ENCODE assay signal across 24 cellular contexts in genomic region chr7:151708610-151709009, GRCh38.
"Had no signal": no experiment of that assay in that cellular context is flagged by ENCODE, and none has a peak within 500 bp of the region (broad histone marks: within the 10 kb centered on the region; RNA-seq: fewer than 3 reads in every experiment).

No MANE protein-coding gene starts in this region.

- H2AFZ ChIP-seq: hepatocyte had no signal

- ATAC-seq: esophagus mucosa, gastroesophageal sphincter, left colon, mucosa of descending colon, natural killer cell, pancreas had no signal

- H3K27ac ChIP-seq: gastroesophageal sphincter, hepatocyte, pancreas, prostate gland, sigmoid colon, stomach had no signal

- H3K36me3 ChIP-seq: gastroesophageal sphincter, pancreas, prostate gland, sigmoid colon, stomach had no signal

- H3K4me2 ChIP-seq: hepatocyte had no signal

- H3K27ac Mint-ChIP-seq: natural killer cell had no signal

- H3K4me3 ChIP-seq: gastroesophageal sphincter, hepatocyte, mucosa of descending colon, pancreas, prostate gland, sigmoid colon, stomach had no signal

- H3K9me3 Mint-ChIP-seq: central memory CD8-positive, alpha-beta T cell; natural killer cell had no signal

- H3K27me3 Mint-ChIP-seq: central memory CD8-positive, alpha-beta T cell had no signal

- H3K36me3 Mint-ChIP-seq: natural killer cell had no signal

- H3K27me3 ChIP-seq: gastroesophageal sphincter, hepatocyte, pancreas, sigmoid colon, stomach had no signal

- DNase-seq: cortex of kidney; effector memory CD4-positive, alpha-beta T cell; glutamatergic neuron; kidney; left colon; mammary epithelial cell; natural killer cell; nucleus accumbens; retina; sigmoid colon; small intestine; stimulated activated CD4-positive, alpha-beta T cell treated with anti-CD3 and anti-CD28 coated beads, Interleukin-12 subunit alpha, Interleukin-12 subunit beta, amount 100 ng/mL, for 4 hours; stimulated activated naive CD4-positive, alpha-beta T cell; stomach; substantia nigra; trophoblast cell had no signal

- H3K9me3 ChIP-seq: gastroesophageal sphincter, mucosa of descending colon, pancreas, prostate gland, sigmoid colon, stomach had no signal

- H3K4me1 ChIP-seq: prostate gland had no signal

- H3K4me3 Mint-ChIP-seq: central memory CD8-positive, alpha-beta T cell; natural killer cell; neural crest cell had no signal
